ENCODE assay signal across 8 cellular contexts in the genomic region with DNA sequence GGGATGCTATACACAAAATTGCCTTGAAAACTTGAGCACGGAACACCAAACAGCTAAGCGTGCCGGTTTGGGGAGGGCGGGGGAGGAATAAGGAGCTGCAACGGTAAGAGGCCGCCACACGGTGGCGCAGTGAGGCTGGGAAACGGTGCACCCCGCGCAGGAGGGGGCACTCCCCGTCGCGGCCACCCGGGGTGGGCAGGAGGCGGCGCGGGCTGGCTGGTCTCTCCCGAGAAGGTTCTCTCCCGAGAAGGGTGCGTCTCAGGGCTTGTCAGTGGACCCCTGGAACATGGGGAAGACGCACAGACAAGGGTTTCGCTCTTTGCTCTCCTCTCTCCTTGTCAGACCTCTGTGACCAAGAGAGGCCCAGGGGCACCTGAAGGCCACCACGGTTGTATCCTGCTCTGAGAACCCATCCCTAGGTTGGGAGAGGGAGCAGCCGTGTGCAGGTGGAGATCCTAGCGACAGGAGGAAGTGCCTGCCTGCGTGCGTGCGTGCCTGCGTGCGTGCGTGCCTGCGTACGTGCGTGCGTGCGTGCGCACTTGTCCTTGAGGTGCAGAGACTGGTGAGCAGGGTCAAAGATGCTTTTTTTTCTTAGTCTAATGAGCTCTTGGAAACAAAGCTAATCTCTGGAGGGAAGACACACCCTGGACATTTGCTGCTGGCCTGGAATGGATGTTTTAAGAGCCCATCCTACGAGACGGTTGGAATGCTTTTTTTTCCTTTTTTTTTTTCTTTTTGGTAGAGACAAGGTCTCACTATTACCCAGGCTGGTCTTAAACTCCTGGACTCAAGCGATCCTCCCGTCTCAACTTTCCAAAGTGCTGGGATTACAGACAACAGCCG. TPM values are rescaled to one million over a fixed set of nuclear protein-coding genes. Genes with fewer than 3 reads are reported as not detected.
DNase-seq lines count a peak whose midpoint lies in the region; ATAC-seq and TF ChIP-seq lines count a peak whose summit lies in the region.

No MANE protein-coding gene starts in this region.

- H3K36me3 ChIP-seq in muscle layer of colon (ENCODE audit: insufficient read depth, low read length) = no peaks in the 10 kb centered on the region

- no peak overlapping the region for H3K9ac ChIP-seq in muscle layer of colon (ENCODE audit: low read length)

- peaks cover 0 to 2% (median 0%) of the 10 kb centered on the region in 7 donors for H3K9me3 Mint-ChIP-seq in CD14-positive monocyte
- no peaks in the 10 kb centered on the region for H3K9me3 Mint-ChIP-seq in endothelial cell (ENCODE audit: unreplicated experiment)

- DNase-seq in CD14-positive monocyte (ENCODE audit: low spot score) (no peak), NCI-H82 (lab: John Stamatoyannopoulos, UW) (peak; percentile 87), endothelial cell (ENCODE audit: low spot score) (peak; percentile 85)
- peak; percentile 48 to 49 for DNase-seq in activated CD8-positive, alpha-beta memory T cell treated with anti-CD3 and anti-CD28 coated beads for 4 hours (ENCODE audit: low read depth in 2 of 2)
- peak; percentile 45 for DNase-seq in stimulated activated CD8-positive, alpha-beta memory T cell treated with anti-CD3 and anti-CD28 coated beads, Interleukin-7, amount 100 ng/mL, for 24 hours (ENCODE audit: low read depth)

- peak overlapping the region; percentile 26 for H3K4me3 ChIP-seq in muscle layer of colon (ENCODE audit: low read depth in 1 of 2, low read length in 2 of 2)

- H3K4me3 Mint-ChIP-seq in CD14-positive monocyte = peak overlapping the region in 1 of 2 donors; percentile 59
- no peak overlapping the region for H3K4me3 Mint-ChIP-seq in endothelial cell (ENCODE audit: unreplicated experiment)

- no peaks in the 10 kb centered on the region for H3K9me3 ChIP-seq in muscle layer of colon (ENCODE audit: low read length)

- peaks cover 25% of the 10 kb centered on the region for H3K4me1 ChIP-seq in muscle layer of colon (ENCODE audit: insufficient read depth, low read length)

- peak overlapping the region in 2 of 7 donors; percentile 23 to 35 for H3K27ac Mint-ChIP-seq in CD14-positive monocyte
- no peak overlapping the region for H3K27ac Mint-ChIP-seq in endothelial cell (ENCODE audit: unreplicated experiment)

- peaks cover 2% of the 10 kb centered on the region for H3K4me1 Mint-ChIP-seq in CD14-positive monocyte
- peaks cover 57% of the 10 kb centered on the region for H3K4me1 Mint-ChIP-seq in endothelial cell (ENCODE audit: unreplicated experiment)

- ATAC-seq in GM19372 (IDR thresholded peaks at IDR 0.05; ENCODE audit: low read depth, unreplicated experiment) (peak; percentile 93), HG03460 (IDR thresholded peaks at IDR 0.05; ENCODE audit: unreplicated experiment) (peak; percentile 87)

- intact Hi-C loops in CD14-positive monocyte (cut with micrococcal nuclease) = no loop called here

- TF ChIP-seq CTCF in CD14-positive monocyte (IDR thresholded peaks at IDR 0.05) (peak; percentile 81), endothelial cell (IDR thresholded peaks at IDR 0.05; ENCODE audit: unreplicated experiment) (peak; percentile 95)

- H3K36me3 Mint-ChIP-seq in CD14-positive monocyte = no peaks in the 10 kb centered on the region
- no peaks in the 10 kb centered on the region for H3K36me3 Mint-ChIP-seq in endothelial cell (ENCODE audit: low read depth, unreplicated experiment)

- no peaks in the 10 kb centered on the region for H3K27me3 ChIP-seq in muscle layer of colon (ENCODE audit: control insufficient read depth in 1 of 2, insufficient read depth in 2 of 2, low read length in 2 of 2)

- H3K27me3 Mint-ChIP-seq in CD14-positive monocyte (ENCODE audit: low read depth in 3 of 3) = peaks cover 3 to 7% (median 7%) of the 10 kb centered on the region in 3 donors
- H3K27me3 Mint-ChIP-seq in endothelial cell (ENCODE audit: unreplicated experiment) = peaks cover 8% of the 10 kb centered on the region

- no peak overlapping the region for H3K27ac ChIP-seq in muscle layer of colon (ENCODE audit: low read depth, low read length)

RNA-seq across cellular contexts. Expression of gene JAM3, which starts 18.1 kb away (rescaled TPM):
- polyA plus RNA-seq in CD14-positive monocyte = under 1 TPM; 0.12 to 0.25 TPM
- total RNA-seq in endothelial cell (ENCODE audit: unreplicated experiment) = 438 TPM
